ENCODE assay signal across 10 cellular contexts in genomic region chr9:5518061-5518936, GRCh38. TPM values are rescaled to one million over a fixed set of nuclear protein-coding genes. Genes with fewer than 3 reads are reported as not detected.
A peak's percentile ranks its signal among the peaks of the same experiment; 100 is the strongest.
DNase-seq lines count a peak whose midpoint lies in the region; ATAC-seq, FAIRE-seq and TF ChIP-seq lines count a peak whose summit lies in the region.
"Had no signal": no experiment of that assay in that cellular context is flagged by ENCODE, and none has a peak within 500 bp of the region (broad histone marks: within the 10 kb centered on the region; RNA-seq: fewer than 3 reads in every experiment).

No MANE protein-coding gene starts in this region.

- H3K4me1 ChIP-seq in GM12878 (ENCODE audit: control insufficient read depth, insufficient read depth, low read length): peaks cover 47% of the 10 kb centered on the region

- H3K79me2 ChIP-seq in GM12878 (ENCODE audit: control insufficient read depth, insufficient read depth, low read length): peaks cover 52% of the 10 kb centered on the region

- no peak overlapping the region for H3K4me3 Mint-ChIP-seq in CD14-positive monocyte

- H3K36me3 Mint-ChIP-seq in CD14-positive monocyte: peaks cover 0 to 2% of the 10 kb centered on the region in 2 donors

- in situ Hi-C loops in GM12878 (cut with MboI): no loop called here

- H3K27me3 Mint-ChIP-seq in CD14-positive monocyte (ENCODE audit: low read depth in 3 of 3): no peaks in the 10 kb centered on the region

- peaks cover 0 to 2% (median 0%) of the 10 kb centered on the region in 7 donors for H3K9me3 Mint-ChIP-seq in CD14-positive monocyte

- no peak for TF ChIP-seq POLR2A in GM12878 (IDR thresholded peaks at IDR 0.05; ENCODE audit: low read depth, low read length)

- no peak for FAIRE-seq in GM12878 (lab: Jason Lieb, UNC)

- 0% methylated on average over 2 of the region's 2 CpGs for WGBS in GM12878 (ENCODE audit: insufficient coverage, insufficient replicate concordance, low lambda C conversion rate, missing lambda C conversion rate)

- TSS peak; percentile 36 for BruUV-seq in GM12878 (replicated peaks; lab: Mats Ljungman, UMichigan)

- no peak for TF ChIP-seq EP300 in GM12878 (IDR thresholded peaks at IDR 0.05; ENCODE audit: borderline replicate concordance in 1 of 2, control insufficient read depth in 1 of 2, low read depth in 2 of 2, low read length in 2 of 2)

- ATAC-seq in GM19351 (IDR thresholded peaks at IDR 0.05; ENCODE audit: unreplicated experiment) (peak; percentile 83), HG03095 (IDR thresholded peaks at IDR 0.05; ENCODE audit: unreplicated experiment) (peak; percentile 70), GM12878 (peak; percentile 49)
- ATAC-seq: upper lobe of right lung had no signal

- no peak for DNase-seq in CD14-positive monocyte (ENCODE audit: low spot score)
- DNase-seq in GM12878 (ENCODE audit: low read depth, low spot score): no peak
- no peak for DNase-seq in OCI-M2 (lab: John Stamatoyannopoulos, UW; ENCODE audit: unreplicated experiment)
- no peak for DNase-seq in cerebellar cortex (ENCODE audit: low spot score)
- DNase-seq in NOMO-1 treated with DMSO at 0.1 percent for 48 hours (lab: John Stamatoyannopoulos, UW; ENCODE audit: unreplicated experiment): no peak
- DNase-seq in NCI-H2171 (lab: John Stamatoyannopoulos, UW): no peak
- DNase-seq: upper lobe of right lung had no signal

- H2AFZ ChIP-seq in GM12878 (ENCODE audit: control insufficient read depth, low read depth, low read length): no peak overlapping the region

- CTCF ChIA-PET in GM12878 (lab: Yijun Ruan, JAX): interaction anchor here (0.7 to 2.4 kb wide), 14 partner anchors 8 to 90 kb away, joined by 3 to 19 read pairs (median 4); partner anchors contain the start of genes CD274 and PDCD1LG2

- H3K27me3 ChIP-seq in GM12878 (replicated peaks in 1 of 2; ENCODE audit: control insufficient read depth in 2 of 2, insufficient read depth in 2 of 2, low read length in 1 of 2): no peaks in the 10 kb centered on the region
- H3K27me3 ChIP-seq: SJSA1, upper lobe of right lung had no signal

- RAD21 ChIA-PET in GM12878 (lab: Charles Lee; ENCODE audit: unreplicated experiment): interaction anchor here (0.8 to 11.9 kb wide), 34 partner anchors 8 to 725 kb away, joined by 3 to 144 read pairs (median 6); partner anchors contain the start of genes CD274, PDCD1LG2, RCL1 and RIC1

- peak overlapping the region; percentile 24 for H3K9ac ChIP-seq in GM12878 (ENCODE audit: control insufficient read depth, insufficient read depth, low read length)

- no peaks in the 10 kb centered on the region; the same call in 1 of the 3 replicates for H3K9me3 ChIP-seq in GM12878 (replicated peaks; ENCODE audit: control insufficient read depth, insufficient read depth, low read length)
- H3K9me3 ChIP-seq: SJSA1, upper lobe of right lung had no signal

- H3K4me2 ChIP-seq in GM12878 (ENCODE audit: control insufficient read depth, insufficient read depth): peak overlapping the region; percentile 93

- peak overlapping the region; percentile 58 for H3K27ac ChIP-seq in GM12878 (ENCODE audit: control insufficient read depth, insufficient read depth)
- H3K27ac ChIP-seq: SJSA1, upper lobe of right lung had no signal

- no peaks in the 10 kb centered on the region for H3K36me3 ChIP-seq in GM12878 (ENCODE audit: control insufficient read depth in 2 of 2, insufficient read depth in 2 of 2, low read length in 1 of 2)
- H3K36me3 ChIP-seq: upper lobe of right lung had no signal

- peak overlapping the region; percentile 35; the same call in 1 of the 2 replicates for H3K4me3 ChIP-seq in GM12878
- H3K4me3 ChIP-seq: SJSA1, upper lobe of right lung had no signal

- TF ChIP-seq CTCF in CD14-positive monocyte (IDR thresholded peaks at IDR 0.05): no peak
- TF ChIP-seq CTCF in GM12878 (IDR thresholded peaks at IDR 0.05 in 2 of 3, conservative IDR thresholded peaks at IDR 0.05 in 1 of 3; ENCODE audit: control insufficient read depth in 2 of 3, extremely low read depth in 1 of 3, insufficient read depth in 1 of 3, low read depth in 3 of 3, low read length in 3 of 3): no peak

- H3K4me1 Mint-ChIP-seq in CD14-positive monocyte: peaks cover 59% of the 10 kb centered on the region

- intact Hi-C loops in CD14-positive monocyte (cut with micrococcal nuclease) (loop anchor here (10.0 kb wide), 2 partner anchors 47 to 63 kb away; partner anchors contain the start of gene CD274 (in 2 of the 2)), GM12878 (cut with micrococcal nuclease; ENCODE audit: unreplicated experiment) (loop anchor here (2.0 kb wide), 2 partner anchors 39 to 65 kb away; no protein-coding TSS in a partner anchor)

- SMC1A ChIA-PET in GM12878 (lab: Charles Lee; ENCODE audit: uncharacterized antibody, unreplicated experiment): interaction anchor here (0.7 to 11.3 kb wide), 41 partner anchors 8 to 535 kb away, joined by 3 to 311 read pairs (median 7); partner anchors contain the start of genes CD274, PDCD1LG2 and PLGRKT

- 0 out of 2 replicates have a peak, but pooled peaks have one; percentile 17 for TF ChIP-seq RAD21 in GM12878 (IDR thresholded peaks at IDR 0.05; ENCODE audit: insufficient read depth, low read depth, low read length)

- H4K20me1 ChIP-seq in GM12878 (ENCODE audit: control insufficient read depth, insufficient read depth): no peaks in the 10 kb centered on the region

- POLR2A ChIA-PET in GM12878 (lab: Charles Lee): interaction anchor here (0.6 to 4.6 kb wide), 27 partner anchors 8 to 1162 kb away, joined by 3 to 67 read pairs (median 4); partner anchors contain the start of genes CD274, PDCD1LG2 and RIC1

- peak overlapping the region in 4 of 7 donors; percentile 30 to 83 (median 60) for H3K27ac Mint-ChIP-seq in CD14-positive monocyte

TF ChIP-seq in GM12878, 131 proteins besides CTCF, POLR2A, EP300 and RAD21 (continues in another document):
- TF ChIP-seq RELB (IDR thresholded peaks at IDR 0.05; ENCODE audit: low read depth) (peak; percentile 41; the same call in 1 of the 2 replicates), ZBTB40 (IDR thresholded peaks at IDR 0.05; ENCODE audit: borderline replicate concordance) (no peak; the same call in 1 of the 2 replicates), TBL1XR1 (IDR thresholded peaks at IDR 0.05; ENCODE audit: low read depth, low read length) (no peak), IKZF1 (conservative IDR thresholded peaks at IDR 0.05) (peak; percentile 34; the same call in 1 of the 2 replicates), MEF2A (IDR thresholded peaks at IDR 0.05; ENCODE audit: insufficient read depth, low read depth, low read length) (peak; percentile 71)

RNA-seq across cellular contexts. Expression of gene PDCD1LG2, which starts 8.0 kb away (rescaled TPM):
- under 1 TPM; 0.16 to 0.41 TPM for polyA plus RNA-seq in CD14-positive monocyte
- 37.4 and 39.7 TPM in 2 replicates for total RNA-seq in GM12878 (2013; cell fraction: nucleolus; rRNA removed)
- 3.4 and 4.0 TPM in 2 replicates for total RNA-seq in GM12878 (2014; rRNA removed)
- 3.2 and 3.9 TPM in 2 replicates for total RNA-seq in GM12878 (2014; rRNA removed; fragmentation: Illumina TruSeq; extraction: Trizol)
- 1.9 and 2.4 TPM in 2 replicates for total RNA-seq in GM12878 (2021)
- polyA plus RNA-seq in GM12878 (2011; ENCODE audit: low read depth): 1.5 TPM
- 37.3 and 46.0 TPM in 2 replicates for polyA plus RNA-seq in GM12878 (2011; rRNA removed)
- 19.5 and 25.9 TPM in 2 replicates for polyA plus RNA-seq in GM12878 (2011; cell fraction: cytosol; rRNA removed)
- polyA plus RNA-seq in GM12878 (2011; cell fraction: nucleus; rRNA removed): 22.2 and 35.4 TPM in 2 replicates
- polyA plus RNA-seq in GM12878 (2012): 1.3 and 3.0 TPM in 2 replicates
- 2.9 and 3.3 TPM in 2 replicates for polyA plus RNA-seq in GM12878 (2014; fragmentation: Illumina TruSeq; extraction: Trizol)
- polyA plus RNA-seq in GM12878 (2014; fragmentation: Nextera tagmentation; extraction: Ambion mirVana): 1 to 10 TPM; 1.5 to 2.5 TPM
- 1.8 and 2.0 TPM in 2 replicates for polyA plus RNA-seq in GM12878 (2014; rRNA removed)
- 1 to 10 TPM; 3.0 to 4.1 TPM for polyA plus RNA-seq in GM12878 (2016; fragmentation: Nextera tagmentation; extraction: Ambion mirVana)
- 51.9 and 57.8 TPM in 2 replicates for polyA minus RNA-seq in GM12878 (2011; rRNA and poly(A)+ RNA removed)
- 16.7 and 17.6 TPM in 2 replicates for polyA minus RNA-seq in GM12878 (2011; cell fraction: cytosol; rRNA and poly(A)+ RNA removed)
- polyA minus RNA-seq in GM12878 (2011; cell fraction: nucleus; rRNA and poly(A)+ RNA removed): 29.9 and 30.0 TPM in 2 replicates
